In the genomic region with DNA sequence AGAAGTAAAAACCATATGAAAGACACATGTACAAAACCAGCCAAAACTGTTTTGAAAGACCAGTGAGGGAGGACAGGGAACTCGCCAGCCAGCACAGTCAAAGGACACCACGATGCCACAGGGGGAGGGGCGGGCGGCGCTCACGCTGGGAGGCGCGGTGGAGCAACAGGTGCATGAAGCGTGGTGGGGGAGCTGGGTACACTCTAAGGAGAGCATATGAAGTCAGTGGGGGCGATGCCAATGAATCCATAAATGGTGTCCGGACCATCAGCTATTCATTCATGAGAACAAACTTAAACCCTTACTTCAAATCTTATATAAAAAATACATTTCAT, we compare ENCODE assay signal across 23 cellular contexts.
DNase-seq lines count a peak whose midpoint lies in the region; ATAC-seq and TF ChIP-seq lines count a peak whose summit lies in the region.
"Had no signal": no experiment of that assay in that cellular context is flagged by ENCODE, and none has a peak within 500 bp of the region (broad histone marks: within the 10 kb centered on the region; RNA-seq: fewer than 3 reads in every experiment).

No MANE protein-coding gene starts in this region.

- no peak overlapping the region for H2AFZ ChIP-seq in mesenchymal stem cell (ENCODE audit: low read depth, low read length)

- peak overlapping the region in 1 of 2 experiments; percentile 78 for H3K4ac ChIP-seq in mesenchymal stem cell (ENCODE audit: low read depth in 1 of 2, low read length in 2 of 2)

- no peak overlapping the region for H2BK120ac ChIP-seq in mesenchymal stem cell (ENCODE audit: low read depth, low read length)

- H4K91ac ChIP-seq in mesenchymal stem cell (ENCODE audit: low read length): peak overlapping the region; percentile 44

- no peak overlapping the region for H3K4me2 ChIP-seq in mesenchymal stem cell (ENCODE audit: low read length, poor library complexity, severe bottlenecking)
- H3K4me2 ChIP-seq: KMS-11 had no signal

- no peaks in the 10 kb centered on the region for H3K9me3 ChIP-seq in mesenchymal stem cell (ENCODE audit: control insufficient read depth, low read length)
- H3K9me3 ChIP-seq in skeletal muscle tissue (ENCODE audit: control insufficient read depth in 3 of 3, low read length in 3 of 3): no peaks in the 10 kb centered on the region
- H3K9me3 ChIP-seq: Peyer's patch had no signal

- H2BK12ac ChIP-seq in mesenchymal stem cell (ENCODE audit: low read length in 2 of 2): peak overlapping the region in 1 of 2 experiments; percentile 32

- peak; percentile 60 for DNase-seq in activated effector memory CD4-positive, alpha-beta T cell treated with anti-CD3 and anti-CD28 coated beads, Interleukin-2, amount 50 U/mL, for 16 hours
- no peak for DNase-seq in activated effector memory CD4-positive, alpha-beta T cell treated with Interleukin-2 at 50 U/mL for 16 hours
- DNase-seq in mesenchymal stem cell: no peak
- DNase-seq in globus pallidus (ENCODE audit: low spot score): no peak
- no peak for DNase-seq in activated gamma-delta T cell treated with Interleukin-2 at 50 U/mL for 16 hours
- DNase-seq: Calu3; CD8-positive, alpha-beta T cell; DMS53; EL; GOT3; MV-4-11; NCI-H187; NCI-H2107; NCI-H510A; NCI-H748 treated with DMSO at 0.1 percent for 48 hours; NK-92 treated with Interleukin-12 subunit alpha and Interleukin-12 subunit beta, amount 100 ng/mL, for 24 hours had no signal

- no peak overlapping the region for H2BK5ac ChIP-seq in mesenchymal stem cell (ENCODE audit: low read depth, low read length, poor library complexity, severe bottlenecking)

- 95% methylated on average over 4 of the region's 11 CpGs for whole genome bisulfite sequencing in mesenchymal stem cell

- no peak overlapping the region for H3K4me3 ChIP-seq in mesenchymal stem cell (ENCODE audit: insufficient read depth in 1 of 2, low read depth in 1 of 2, low read length in 2 of 2)
- H3K4me3 ChIP-seq in skeletal muscle tissue (ENCODE audit: low read length in 3 of 3): no peak overlapping the region
- H3K4me3 ChIP-seq: GM12878, Peyer's patch had no signal

- H3K4me1 ChIP-seq in mesenchymal stem cell (ENCODE audit: control insufficient read depth, insufficient read depth, low read depth, low read length) (peaks cover 45% of the 10 kb centered on the region), skeletal muscle tissue (ENCODE audit: control insufficient read depth in 3 of 3, insufficient read depth in 3 of 3, low read length in 3 of 3) (peaks cover 42 to 52% (median 43%) of the 10 kb centered on the region in 3 donors)

- H3K27ac ChIP-seq in mesenchymal stem cell (ENCODE audit: low read length, poor library complexity, severe bottlenecking): no peak overlapping the region
- peak overlapping the region; percentile 88 for H3K27ac ChIP-seq in skeletal muscle tissue (ENCODE audit: low read depth, low read length)
- H3K27ac ChIP-seq: KMS-11, Peyer's patch had no signal

- H3K9ac ChIP-seq in mesenchymal stem cell (ENCODE audit: low read length): no peak overlapping the region
- peak overlapping the region in 2 of 3 donors; percentile 63 to 76 for H3K9ac ChIP-seq in skeletal muscle tissue (ENCODE audit: low read depth in 1 of 3, low read length in 3 of 3)
- H3K9ac ChIP-seq: KMS-11 had no signal

- ATAC-seq in HG03469 (IDR thresholded peaks at IDR 0.05; ENCODE audit: unreplicated experiment): no peak
- ATAC-seq: CD8-positive, alpha-beta T cell; Right ventricle myocardium inferior had no signal

- H2BK15ac ChIP-seq in mesenchymal stem cell (ENCODE audit: low read depth, poor library complexity, severe bottlenecking): no peak overlapping the region

- TF ChIP-seq POLR2A in GM19193 (IDR thresholded peaks at IDR 0.05; ENCODE audit: extremely low read depth, insufficient read depth, insufficient read length): peak; percentile 2

- H4K8ac ChIP-seq in mesenchymal stem cell (ENCODE audit: low read length): no peak overlapping the region

- H2AK5ac ChIP-seq in mesenchymal stem cell (ENCODE audit: low read length, severe bottlenecking): no peak overlapping the region

- H3K14ac ChIP-seq in mesenchymal stem cell (ENCODE audit: low read length in 2 of 2): no peak overlapping the region

- H3K23ac ChIP-seq in mesenchymal stem cell (ENCODE audit: low read length in 2 of 2): no peak overlapping the region

- H3K18ac ChIP-seq in mesenchymal stem cell (ENCODE audit: low read depth in 1 of 2, low read length in 2 of 2): no peak overlapping the region

- H3K27me3 ChIP-seq in mesenchymal stem cell (ENCODE audit: control insufficient read depth in 1 of 2, insufficient read depth in 1 of 2, low read length in 2 of 2): no peaks in the 10 kb centered on the region
- H3K27me3 ChIP-seq in skeletal muscle tissue (ENCODE audit: control insufficient read depth in 3 of 3, insufficient read depth in 3 of 3, low read length in 3 of 3): no peaks in the 10 kb centered on the region
- H3K27me3 ChIP-seq: Peyer's patch had no signal

- H3K79me1 ChIP-seq in mesenchymal stem cell (replicated peaks; ENCODE audit: low read length, poor library complexity, severe bottlenecking): peaks cover 45% of the 10 kb centered on the region

- H3K36me3 ChIP-seq in mesenchymal stem cell (ENCODE audit: control insufficient read depth in 1 of 2, insufficient read depth in 2 of 2, low read depth in 1 of 2, low read length in 2 of 2): peaks cover 63 to 84% of the 10 kb centered on the region in 2 experiments
- peaks cover 20 to 53% (median 49%) of the 10 kb centered on the region in 3 donors for H3K36me3 ChIP-seq in skeletal muscle tissue (ENCODE audit: control insufficient read depth in 3 of 3, insufficient read depth in 3 of 3, low read length in 3 of 3)
